In the genomic region with DNA sequence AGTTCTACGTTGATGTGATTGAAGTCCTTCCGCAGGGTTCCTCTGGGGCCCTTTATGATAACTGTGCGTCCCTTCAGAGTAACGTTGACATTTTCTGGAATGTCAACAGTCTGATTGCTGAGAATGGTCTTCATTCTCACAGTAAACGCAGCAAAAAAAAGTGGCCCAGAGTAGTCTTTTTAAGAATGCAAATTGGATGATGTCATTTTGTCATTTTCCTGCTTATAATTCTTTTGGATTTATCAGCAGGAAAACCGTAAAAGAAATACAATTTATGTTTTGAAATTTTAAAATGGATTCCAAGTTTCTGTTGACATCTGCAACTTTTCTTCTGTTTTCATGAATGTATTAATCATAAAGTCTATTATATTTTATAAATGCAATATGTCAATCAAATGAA, we compare ENCODE assay signal across 17 cellular contexts. TPM values are rescaled to one million over a fixed set of nuclear protein-coding genes. Genes with fewer than 3 reads are reported as not detected.
DNase-seq lines count a peak whose midpoint lies in the region; ATAC-seq, FAIRE-seq and TF ChIP-seq lines count a peak whose summit lies in the region.
"Had no signal": no experiment of that assay in that cellular context is flagged by ENCODE, and none has a peak within 500 bp of the region (broad histone marks: within the 10 kb centered on the region; RNA-seq: fewer than 3 reads in every experiment).

No MANE protein-coding gene starts in this region.

- H3K79me1 ChIP-seq in H9 (ENCODE audit: insufficient read depth, low read depth, low read length, poor library complexity, severe bottlenecking): peaks cover 2% of the 10 kb centered on the region

- H3K27me3 Mint-ChIP-seq in H9 (ENCODE audit: low read depth): no peaks in the 10 kb centered on the region
- H3K27me3 Mint-ChIP-seq: CD4-positive, CD25-positive, alpha-beta regulatory T cell had no signal

- DNase-seq in A549 (ENCODE audit: low read depth in 1 of 2, low spot score in 1 of 2) (no peak), H9 (no peak), SK-N-MC (ENCODE audit: low read depth, low spot score) (no peak), NCI-H187 treated with DMSO at 0.1 percent for 48 hours (lab: John Stamatoyannopoulos, UW) (no peak)
- DNase-seq: Caco-2; CD4-positive, CD25-positive, alpha-beta regulatory T cell; CD8-positive, alpha-beta T cell; DMS153; DND-41 had no signal

- no peaks in the 10 kb centered on the region for H4K20me1 ChIP-seq in H9 (ENCODE audit: control insufficient read depth, insufficient read depth, insufficient read length)

- no peak overlapping the region for H3K18ac ChIP-seq in H9 (ENCODE audit: insufficient read length, low read depth, low read length)

- H4K8ac ChIP-seq in H9 (replicated peaks; ENCODE audit: insufficient read length, low read depth, low read length): no peak overlapping the region

- no peak for TF ChIP-seq RAD21 in A549 (conservative IDR thresholded peaks at IDR 0.05 in 1 of 2, IDR thresholded peaks at IDR 0.05 in 1 of 2)

- peaks cover 6 to 12% of the 10 kb centered on the region in 2 experiments for H3K4me1 Mint-ChIP-seq in H9

- H3K27ac Mint-ChIP-seq in H9: peak overlapping the region in 2 of 3 experiments; percentile 11 to 59; a peak in 1 of 7 replicates
- H3K27ac Mint-ChIP-seq: CD4-positive, CD25-positive, alpha-beta regulatory T cell; CD8-positive, alpha-beta T cell; GM23338 had no signal

- H2BK12ac ChIP-seq in H9 (ENCODE audit: insufficient read length, low read depth, low read length): no peak overlapping the region

- no peak overlapping the region for H4K91ac ChIP-seq in H9 (ENCODE audit: insufficient read length, low read depth, low read length)

- no peak overlapping the region for H2BK120ac ChIP-seq in H9 (ENCODE audit: low read depth, low read length, poor library complexity, severe bottlenecking)

- H2BK15ac ChIP-seq in H9 (ENCODE audit: low read depth, low read length): no peak overlapping the region

- CTCF ChIA-PET in A549 (lab: Yijun Ruan, JAX): interaction anchor here (0.6 to 3.8 kb wide), 2 partner anchors 11 to 282 kb away, joined by 3 to 10 read pairs; no protein-coding TSS in a partner anchor

- no peaks in the 10 kb centered on the region for H3K9me3 ChIP-seq in A549
- H3K9me3 ChIP-seq in H9 (ENCODE audit: control insufficient read depth, low read depth, low read length): no peaks in the 10 kb centered on the region
- H3K9me3 ChIP-seq in SK-N-MC (ENCODE audit: low read depth, low read length): 0 out of 2 replicates have a peak, but pooled peaks cover 2% of the 10 kb centered on the region
- H3K9me3 ChIP-seq: Caco-2, HAP-1 had no signal

- no peaks in the 10 kb centered on the region for H3K23me2 ChIP-seq in H9 (ENCODE audit: insufficient read length, low read depth, low read length, poor library complexity, severe bottlenecking)

- H3K9me3 Mint-ChIP-seq in H9: no peaks in the 10 kb centered on the region
- H3K9me3 Mint-ChIP-seq: CD8-positive, alpha-beta T cell had no signal

- H3K27ac ChIP-seq in A549 (no peak overlapping the region), H9 (ENCODE audit: insufficient read length, low read depth, low read length) (no peak overlapping the region), SK-N-MC (peak overlapping the region; percentile 51)
- H3K27ac ChIP-seq: C4-2B had no signal

- H3K4me2 ChIP-seq in A549 (no peak overlapping the region), H9 (ENCODE audit: insufficient read depth, insufficient read length, low read length) (no peak overlapping the region)
- H3K4me2 ChIP-seq: GM23338 had no signal

- no peak overlapping the region for H3K23ac ChIP-seq in H9 (ENCODE audit: insufficient read length, low read depth, low read length)

- ATAC-seq in A549 (no peak), HG02973 (IDR thresholded peaks at IDR 0.05; ENCODE audit: unreplicated experiment) (no peak), GM19023 (IDR thresholded peaks at IDR 0.05; ENCODE audit: unreplicated experiment) (no peak)
- ATAC-seq: CD8-positive, alpha-beta T cell; GM23338 had no signal

- no peak overlapping the region for H3K56ac ChIP-seq in H9 (ENCODE audit: insufficient read length, low read depth, low read length)

- peaks cover 2 to 4% (median 3%) of the 10 kb centered on the region in 3 experiments; a peak in 4 of 7 replicates for H3K36me3 Mint-ChIP-seq in H9 (ENCODE audit: insufficient read depth in 1 of 3, low read depth in 3 of 3)

- no peak overlapping the region for H2AK5ac ChIP-seq in H9 (ENCODE audit: insufficient read length, low read length)

- no peak overlapping the region for H3K14ac ChIP-seq in H9 (ENCODE audit: insufficient read depth, low read length)

- peaks cover 25% of the 10 kb centered on the region for H3K36me3 ChIP-seq in SK-N-MC (ENCODE audit: insufficient read depth, low read length)
- H3K36me3 ChIP-seq: HAP-1 had no signal

- H3K4me3 ChIP-seq in A549: no peak overlapping the region
- no peak overlapping the region for H3K4me3 ChIP-seq in SK-N-MC
- H3K4me3 ChIP-seq: GM23338, HAP-1 had no signal

- H3K79me2 ChIP-seq in H9 (ENCODE audit: insufficient read depth, low read length): peaks cover 9% of the 10 kb centered on the region; the same call in 1 of the 2 replicates

- no peak overlapping the region for H3K4me3 Mint-ChIP-seq in H9
- H3K4me3 Mint-ChIP-seq: CD8-positive, alpha-beta T cell; GM23338 had no signal

- TF ChIP-seq CTCF in A549 (IDR thresholded peaks at IDR 0.05) (no peak), H9 (conservative IDR thresholded peaks at IDR 0.05) (no peak)

- no peaks in the 10 kb centered on the region for H3K27me3 ChIP-seq in H9 (ENCODE audit: insufficient read depth, low read length)

- POLR2A ChIA-PET in A549 (lab: Yijun Ruan, JAX): no interaction called here

- no peak overlapping the region for H2BK20ac ChIP-seq in H9 (ENCODE audit: low read depth, low read length, poor library complexity, severe bottlenecking)

- no peak overlapping the region for H2BK5ac ChIP-seq in H9 (ENCODE audit: insufficient read length, low read length)

- no peak overlapping the region for H3K4ac ChIP-seq in H9 (ENCODE audit: low read depth, low read length)

- WGBS in A549 (ENCODE audit: missing lambda C conversion rate): 89% methylated on average over 6 of the region's 6 CpGs
- no CpG with 5 or more reads among the region's 6 CpGs for WGBS in H9 (ENCODE audit: extremely low coverage, insufficient read length, low lambda C conversion rate)

- no peak for TF ChIP-seq POLR2A in A549 (IDR thresholded peaks at IDR 0.05; ENCODE audit: low read length)

- no peak overlapping the region for H4K5ac ChIP-seq in H9 (ENCODE audit: insufficient read length, low read depth, low read length)

- peaks cover 12% of the 10 kb centered on the region; the same call in 2 of the 3 replicates for H3K4me1 ChIP-seq in A549
- no peaks in the 10 kb centered on the region for H3K4me1 ChIP-seq in H9 (ENCODE audit: insufficient read depth, low read length)
- H3K4me1 ChIP-seq: Caco-2 had no signal

- no peak overlapping the region for H3T11ph ChIP-seq in H9 (ENCODE audit: low read length)

- TF ChIP-seq EP300 in A549 (IDR thresholded peaks at IDR 0.05): no peak

- H2AFZ ChIP-seq in H9 (ENCODE audit: low read length): no peak overlapping the region
- H2AFZ ChIP-seq: GM23338 had no signal

- H3K9ac ChIP-seq in H9 (ENCODE audit: extremely low read depth, insufficient read length, low read length) (no peak overlapping the region), SK-N-MC (ENCODE audit: insufficient read length) (no peak overlapping the region)

- peak; percentile 96 for FAIRE-seq in A549 (lab: Jason Lieb, UNC)
- FAIRE-seq: G401.6, GM12892, GM19239 had no signal

TF ChIP-seq in A549, 52 proteins besides CTCF, POLR2A, EP300 and RAD21 (continues in another document):
- TF ChIP-seq HOXB5 (CRISPR knock-in tag; IDR thresholded peaks at IDR 0.05): no peak
- no peak for TF ChIP-seq ZNF302 (CRISPR knock-in tag; IDR thresholded peaks at IDR 0.05)
- TF ChIP-seq, protein P1, sequence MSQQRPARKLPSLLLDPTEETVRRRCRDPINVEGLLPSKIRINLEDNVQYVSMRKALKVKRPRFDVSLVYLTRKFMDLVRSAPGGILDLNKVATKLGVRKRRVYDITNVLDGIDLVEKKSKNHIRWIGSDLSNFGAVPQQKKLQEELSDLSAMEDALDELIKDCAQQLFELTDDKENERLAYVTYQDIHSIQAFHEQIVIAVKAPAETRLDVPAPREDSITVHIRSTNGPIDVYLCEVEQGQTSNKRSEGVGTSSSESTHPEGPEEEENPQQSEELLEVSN (IDR thresholded peaks at IDR 0.05; ENCODE audit: borderline replicate concordance, low read depth): no peak
- no peak for TF ChIP-seq JUNB (IDR thresholded peaks at IDR 0.05)
- no peak for TF ChIP-seq TP53 (CRISPR knock-in tag; IDR thresholded peaks at IDR 0.05)
- TF ChIP-seq TFCP2L1 (CRISPR knock-in tag; IDR thresholded peaks at IDR 0.05): no peak
- TF ChIP-seq, protein P2, sequence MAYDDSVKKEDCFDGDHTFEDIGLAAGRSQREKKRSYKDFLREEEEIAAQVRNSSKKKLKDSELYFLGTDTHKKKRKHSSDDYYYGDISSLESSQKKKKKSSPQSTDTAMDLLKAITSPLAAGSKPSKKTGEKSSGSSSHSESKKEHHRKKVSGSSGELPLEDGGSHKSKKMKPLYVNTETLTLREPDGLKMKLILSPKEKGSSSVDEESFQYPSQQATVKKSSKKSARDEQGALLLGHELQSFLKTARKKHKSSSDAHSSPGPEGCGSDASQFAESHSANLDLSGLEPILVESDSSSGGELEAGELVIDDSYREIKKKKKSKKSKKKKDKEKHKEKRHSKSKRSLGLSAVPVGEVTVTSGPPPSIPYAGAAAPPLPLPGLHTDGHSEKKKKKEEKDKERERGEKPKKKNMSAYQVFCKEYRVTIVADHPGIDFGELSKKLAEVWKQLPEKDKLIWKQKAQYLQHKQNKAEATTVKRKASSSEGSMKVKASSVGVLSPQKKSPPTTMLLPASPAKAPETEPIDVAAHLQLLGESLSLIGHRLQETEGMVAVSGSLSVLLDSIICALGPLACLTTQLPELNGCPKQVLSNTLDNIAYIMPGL (CRISPR knock-in tag; IDR thresholded peaks at IDR 0.05; ENCODE audit: borderline replicate concordance): no peak
- no peak for TF ChIP-seq CHD2 (IDR thresholded peaks at IDR 0.05; ENCODE audit: low read length, partially characterized antibody)

RNA-seq across cellular contexts. Expression of a gene that starts 14.8 kb away (rescaled TPM):
- polyA plus RNA-seq in A549 (2011; rRNA removed): 157 and 228 TPM in 2 replicates
- 49.3 and 63.3 TPM in 2 replicates for polyA plus RNA-seq in A549 (2012; cell fraction: cytosol; rRNA removed)
- polyA plus RNA-seq in A549 (2012; cell fraction: nucleus; rRNA removed): 13.8 and 26.8 TPM in 2 replicates
- polyA plus RNA-seq in A549 (2017; fragmentation: RNase III; extraction: RNeasy Plus Mini Kit Qiagen cat#74134 plus additional on column Dnase treatment): 116 to 125 TPM (median 119 TPM) in 3 replicates
- polyA minus RNA-seq in A549 (2011; rRNA and poly(A)+ RNA removed): 112 and 125 TPM in 2 replicates
- 51.1 and 54.3 TPM in 2 replicates for total RNA-seq in H9 (2021)
